ENCODE assay signal across 8 cellular contexts in genomic region chr16:56610017-56610608, GRCh38. TPM values are rescaled to one million over a fixed set of nuclear protein-coding genes. Genes with fewer than 3 reads are reported as not detected.
DNase-seq lines count a peak whose midpoint lies in the region; ATAC-seq and TF ChIP-seq lines count a peak whose summit lies in the region.

No MANE protein-coding gene starts in this region.

- H3K9me2 ChIP-seq in OCI-LY1 (ENCODE audit: low read depth, low read length): no peaks in the 10 kb centered on the region

- H3K79me2 ChIP-seq in OCI-LY1 (ENCODE audit: insufficient read depth, low read length): no peaks in the 10 kb centered on the region

- H3K27me3 Mint-ChIP-seq in activated T-cell treated with anti-CD3 and anti-CD28 coated beads, Interleukin-2, amount 50 U/mL, for 72 hours (ENCODE audit: low read depth): no peaks in the 10 kb centered on the region

- peak overlapping the region; percentile 99 to 100 for H3K4me3 Mint-ChIP-seq in activated T-cell treated with anti-CD3 and anti-CD28 coated beads, Interleukin-2, amount 50 U/mL, for 72 hours

- H3K36me3 ChIP-seq in OCI-LY1 (ENCODE audit: insufficient read depth, low read length): no peaks in the 10 kb centered on the region

- intact Hi-C loops in posterior cingulate gyrus (cut with DNase I): no loop called here

- no peak overlapping the region for H2AFZ ChIP-seq in OCI-LY1 (ENCODE audit: low read length)

- peaks cover 28% of the 10 kb centered on the region for H3K4me1 ChIP-seq in OCI-LY1 (ENCODE audit: insufficient read depth, low read length, severe bottlenecking)

- H3K36me3 Mint-ChIP-seq in activated T-cell treated with anti-CD3 and anti-CD28 coated beads, Interleukin-2, amount 50 U/mL, for 72 hours (ENCODE audit: insufficient read depth in 2 of 2): peaks cover 2 to 12% of the 10 kb centered on the region in 2 donors

- H4K20me1 ChIP-seq in OCI-LY1 (ENCODE audit: insufficient read depth, low read length): no peaks in the 10 kb centered on the region

- H3K9me3 ChIP-seq in OCI-LY1 (ENCODE audit: low read length): no peaks in the 10 kb centered on the region

- H3K9me3 Mint-ChIP-seq in activated T-cell treated with anti-CD3 and anti-CD28 coated beads, Interleukin-2, amount 50 U/mL, for 72 hours: peaks cover 0 to 5% of the 10 kb centered on the region in 2 donors

- no peak overlapping the region; the same call in 1 of the 2 replicates for H3K9ac ChIP-seq in OCI-LY1 (ENCODE audit: low read length)

- no peaks in the 10 kb centered on the region for H3F3A ChIP-seq in OCI-LY1 (ENCODE audit: insufficient read depth, low read length)

- TF ChIP-seq CTCF in OCI-LY1 (IDR thresholded peaks at IDR 0.05; ENCODE audit: low read length): peak; percentile 8; the same call in 1 of the 2 replicates

- DNase-seq in activated T-cell treated with anti-CD3 and anti-CD28 coated beads, Interleukin-2, amount 50 U/mL, for 72 hours: peak; percentile 84 to 90
- DNase-seq in fibroblast of the conjunctiva (ENCODE audit: low read depth) (peak; percentile 79), retina (peak; percentile 41), posterior cingulate gyrus (no peak), NCI-H1694 (lab: John Stamatoyannopoulos, UW) (no peak)

- H3K4me1 Mint-ChIP-seq in activated T-cell treated with anti-CD3 and anti-CD28 coated beads, Interleukin-2, amount 50 U/mL, for 72 hours (ENCODE audit: low read depth): peaks cover 83% of the 10 kb centered on the region

- ATAC-seq in GM18517 (IDR thresholded peaks at IDR 0.05; ENCODE audit: unreplicated experiment) (peak; percentile 34), GM21360 (IDR thresholded peaks at IDR 0.05; ENCODE audit: unreplicated experiment) (no peak)
- ATAC-seq in activated T-cell treated with anti-CD3 and anti-CD28 coated beads, Interleukin-2, amount 50 U/mL, for 72 hours (replicated peaks in 1 of 2): peak; percentile 50 to 52

- peak overlapping the region; percentile 27 for H3K27ac Mint-ChIP-seq in activated T-cell treated with anti-CD3 and anti-CD28 coated beads, Interleukin-2, amount 50 U/mL, for 72 hours

- peak overlapping the region; percentile 98 for H3K4me2 ChIP-seq in OCI-LY1 (ENCODE audit: low read length)

- H3K4me3 ChIP-seq in OCI-LY1 (ENCODE audit: low read depth, low read length, poor library complexity, severe bottlenecking): no peak overlapping the region

- no peak overlapping the region for H3K27ac ChIP-seq in OCI-LY1 (ENCODE audit: low read depth, low read length, poor library complexity, severe bottlenecking)

- no peaks in the 10 kb centered on the region for H3K27me3 ChIP-seq in OCI-LY1 (ENCODE audit: insufficient read depth, low read length)

RNA-seq across cellular contexts. Expression of gene MT2A, which starts 1.7 kb away (rescaled TPM):
- total RNA-seq in activated T-cell treated with anti-CD3 and anti-CD28 coated beads, Interleukin-2, amount 50 U/mL, for 72 hours: 100 to 1,000 TPM; 391 to 529 TPM

RNA-seq across cellular contexts. Expression of gene MT1E, which starts 15.5 kb away (rescaled TPM):
- total RNA-seq in activated T-cell treated with anti-CD3 and anti-CD28 coated beads, Interleukin-2, amount 50 U/mL, for 72 hours: 100 to 1,000 TPM in 1 of 2 donors, 10 to 100 TPM in 1; 94.7 to 204 TPM

RNA-seq across cellular contexts. Expression of gene MT3, which starts 20.8 kb away (rescaled TPM):
- 1 to 10 TPM; 3.9 to 6.8 TPM for total RNA-seq in activated T-cell treated with anti-CD3 and anti-CD28 coated beads, Interleukin-2, amount 50 U/mL, for 72 hours

RNA-seq across cellular contexts. Expression of gene MT1M, which starts 22.3 kb away (rescaled TPM):
- under 1 TPM in 1 of 2 donors, not detected in 1; 0.91 TPM for total RNA-seq in activated T-cell treated with anti-CD3 and anti-CD28 coated beads, Interleukin-2, amount 50 U/mL, for 72 hours

RNA-seq across cellular contexts. Expression of gene MT1A, which starts 28.4 kb away (rescaled TPM):
- total RNA-seq in activated T-cell treated with anti-CD3 and anti-CD28 coated beads, Interleukin-2, amount 50 U/mL, for 72 hours: 1 to 10 TPM in 1 of 2 donors, under 1 TPM in 1; 0.74 to 1.5 TPM

Comparison
In these comparisons a context has a peak if more than half of its experiments do, and no peak if none do; other contexts are left out.
1. DNase-seq: peak in activated T-cell treated with anti-CD3 and anti-CD28 coated beads, Interleukin-2, amount 50 U/mL, for 72 hours (2 of 2), fibroblast of the conjunctiva (single experiment) and retina (single experiment); none in posterior cingulate gyrus (0 of 10) and NCI-H1694 (single experiment).